In genomic region chr14:24693353-24693737, GRCh38 we compare ENCODE assay signal across 24 cellular contexts. TPM values are rescaled to one million over a fixed set of nuclear protein-coding genes. Genes with fewer than 3 reads are reported as not detected.
DNase-seq lines count a peak whose midpoint lies in the region; ATAC-seq and FAIRE-seq lines count a peak whose summit lies in the region.
"Had no signal": no experiment of that assay in that cellular context is flagged by ENCODE, and none has a peak within 500 bp of the region (broad histone marks: within the 10 kb centered on the region; RNA-seq: fewer than 3 reads in every experiment).

No MANE protein-coding gene starts in this region.

- H3K9me3 ChIP-seq in KOPT-K1 (ENCODE audit: insufficient read depth, low read length, poor library complexity, severe bottlenecking) = no peaks in the 10 kb centered on the region
- no peaks in the 10 kb centered on the region for H3K9me3 ChIP-seq in small intestine (ENCODE audit: control insufficient read depth, low read depth)
- H3K9me3 ChIP-seq: ascending aorta, lower lobe of right lung, stomach, transverse colon had no signal

- POLR2A ChIA-PET in activated naive CD8-positive, alpha-beta T cell treated with anti-CD3 and anti-CD28 coated beads, Interleukin-2, amount 10 ng/mL, durations not matched to agents 7 days and 5 days (lab: Charles Lee) = interaction anchor here (0.6 to 1.8 kb wide), 10 partner anchors 11 to 251 kb away, joined by 3 to 8 read pairs (median 4); partner anchors contain the start of genes GZMH and SDR39U1

- H3K27ac Mint-ChIP-seq in activated naive CD4-positive, alpha-beta T cell treated with anti-CD3 and anti-CD28 coated beads, Interleukin-2, amount 50 U/mL, for 24 hours = no peak overlapping the region
- H3K27ac Mint-ChIP-seq in activated naive CD8-positive, alpha-beta T cell treated with anti-CD3 and anti-CD28 coated beads, Interleukin-2, amount 10 ng/mL, durations not matched to agents 7 days and 5 days = no peak overlapping the region

- H3K4me3 Mint-ChIP-seq in activated naive CD4-positive, alpha-beta T cell treated with anti-CD3 and anti-CD28 coated beads, Interleukin-2, amount 50 U/mL, for 24 hours = peak overlapping the region; percentile 11
- peak overlapping the region; percentile 66 for H3K4me3 Mint-ChIP-seq in activated naive CD8-positive, alpha-beta T cell treated with anti-CD3 and anti-CD28 coated beads, Interleukin-2, amount 10 ng/mL, durations not matched to agents 7 days and 5 days

- peaks cover 19% of the 10 kb centered on the region for H3K4me1 Mint-ChIP-seq in activated naive CD4-positive, alpha-beta T cell treated with anti-CD3 and anti-CD28 coated beads, Interleukin-2, amount 50 U/mL, for 24 hours
- peaks cover 42% of the 10 kb centered on the region for H3K4me1 Mint-ChIP-seq in activated naive CD8-positive, alpha-beta T cell treated with anti-CD3 and anti-CD28 coated beads, Interleukin-2, amount 10 ng/mL, durations not matched to agents 7 days and 5 days

- no peaks in the 10 kb centered on the region for H3K27me3 ChIP-seq in small intestine (ENCODE audit: control insufficient read depth in 2 of 2, insufficient read depth in 2 of 2, low read length in 2 of 2)
- H3K27me3 ChIP-seq: ascending aorta, stomach, transverse colon had no signal

- H3K36me3 ChIP-seq in KOPT-K1 (ENCODE audit: insufficient read depth, low read length) (no peaks in the 10 kb centered on the region), small intestine (ENCODE audit: control insufficient read depth in 2 of 2, insufficient read depth in 2 of 2, low read length in 2 of 2) (no peaks in the 10 kb centered on the region)
- H3K36me3 ChIP-seq: ascending aorta, lower lobe of right lung, stomach, transverse colon had no signal

- H3K27ac ChIP-seq in KOPT-K1 (ENCODE audit: low read depth, low read length, poor library complexity, severe bottlenecking) = peak overlapping the region; percentile 87
- peak overlapping the region; percentile 30 to 48 for H3K27ac ChIP-seq in small intestine (ENCODE audit: low read depth in 1 of 2, low read length in 1 of 2)
- H3K27ac ChIP-seq: ascending aorta, foreskin keratinocyte, lower lobe of right lung, stomach, transverse colon had no signal

- H3K4me1 ChIP-seq in small intestine (ENCODE audit: control insufficient read depth in 2 of 2, insufficient read depth in 1 of 2, low read depth in 1 of 2, low read length in 1 of 2) = no peaks in the 10 kb centered on the region
- H3K4me1 ChIP-seq: ascending aorta, foreskin keratinocyte, lower lobe of right lung, transverse colon had no signal

- WGBS in small intestine, 3 donors = 69 to 74% (median 74%) methylated on average over 3 of the region's 3 CpGs

- no peak for DNase-seq in activated naive CD4-positive, alpha-beta T cell (lab: John Stamatoyannopoulos, UW)
- DNase-seq in activated naive CD8-positive, alpha-beta T cell treated with anti-CD3 and anti-CD28 coated beads, Interleukin-2, amount 10 ng/mL, durations not matched to agents 7 days and 5 days = no peak
- DNase-seq in small intestine (no peak), NCI-H1436 (lab: John Stamatoyannopoulos, UW) (no peak), NCI-H1436 treated with DMSO at 0.1 percent for 48 hours (lab: John Stamatoyannopoulos, UW) (no peak)
- DNase-seq: EL, foreskin keratinocyte, hippocampal formation, islet precursor cell, lower lobe of right lung, NCI-H1694, NCI-H82, nucleus accumbens, OCI-M1, Right ventricle myocardium superior, stomach, transverse colon had no signal

- peaks cover under 1% of the 10 kb centered on the region for H3K27me3 Mint-ChIP-seq in activated naive CD4-positive, alpha-beta T cell treated with anti-CD3 and anti-CD28 coated beads, Interleukin-2, amount 50 U/mL, for 24 hours
- no peaks in the 10 kb centered on the region for H3K27me3 Mint-ChIP-seq in activated naive CD8-positive, alpha-beta T cell treated with anti-CD3 and anti-CD28 coated beads, Interleukin-2, amount 10 ng/mL, durations not matched to agents 7 days and 5 days
- H3K27me3 Mint-ChIP-seq: IgD-negative memory B cell had no signal

- no peak for ATAC-seq in activated naive CD8-positive, alpha-beta T cell treated with anti-CD3 and anti-CD28 coated beads, Interleukin-2, amount 10 ng/mL, durations not matched to agents 7 days and 5 days (ENCODE audit: low read depth)
- ATAC-seq in GM19324 (IDR thresholded peaks at IDR 0.05; ENCODE audit: low FRiP score, unreplicated experiment) = no peak
- ATAC-seq: foreskin keratinocyte had no signal

- H3K36me3 Mint-ChIP-seq in activated naive CD4-positive, alpha-beta T cell treated with anti-CD3 and anti-CD28 coated beads, Interleukin-2, amount 50 U/mL, for 24 hours = no peaks in the 10 kb centered on the region
- no peaks in the 10 kb centered on the region for H3K36me3 Mint-ChIP-seq in activated naive CD8-positive, alpha-beta T cell treated with anti-CD3 and anti-CD28 coated beads, Interleukin-2, amount 10 ng/mL, durations not matched to agents 7 days and 5 days
- H3K36me3 Mint-ChIP-seq: IgD-negative memory B cell had no signal

- H3K9me3 Mint-ChIP-seq in activated naive CD4-positive, alpha-beta T cell treated with anti-CD3 and anti-CD28 coated beads, Interleukin-2, amount 50 U/mL, for 24 hours = no peaks in the 10 kb centered on the region
- H3K9me3 Mint-ChIP-seq in activated naive CD8-positive, alpha-beta T cell treated with anti-CD3 and anti-CD28 coated beads, Interleukin-2, amount 10 ng/mL, durations not matched to agents 7 days and 5 days = no peaks in the 10 kb centered on the region
- H3K9me3 Mint-ChIP-seq: IgD-negative memory B cell had no signal

- no peak for FAIRE-seq in small intestine (lab: Jason Lieb, UNC)

- no peak overlapping the region for H3K4me3 ChIP-seq in small intestine (ENCODE audit: low read depth in 1 of 2, low read length in 2 of 2)
- H3K4me3 ChIP-seq: ascending aorta, lower lobe of right lung, skin epidermis, stomach, transverse colon had no signal

RNA-seq across cellular contexts. Expression of gene GZMB, which starts 59.4 kb away (rescaled TPM):
- total RNA-seq in activated naive CD8-positive, alpha-beta T cell treated with anti-CD3 and anti-CD28 coated beads, Interleukin-2, amount 10 ng/mL, durations not matched to agents 7 days and 5 days = 100 to 1,000 TPM; 195 to 217 TPM
- polyA plus RNA-seq in small intestine = 1 to 10 TPM in 2 of 3 donors, not detected in 1; 1.6 to 1.7 TPM
- total RNA-seq: ascending aorta, epithelial cell of proximal tubule, foreskin keratinocyte had no signal
- polyA plus RNA-seq: foreskin keratinocyte had no signal
